In genomic region chr17:75721463-75722011, GRCh38 we compare ENCODE assay signal across 1 cellular context.
TF ChIP-seq lines count a peak whose summit lies in the region.

No MANE protein-coding gene starts in this region.

TF ChIP-seq in GM12878, 131 proteins besides CTCF, POLR2A, EP300 and RAD21:
- no peak for TF ChIP-seq ATF2 (IDR thresholded peaks at IDR 0.05; ENCODE audit: low read length)
- TF ChIP-seq NFIC (IDR thresholded peaks at IDR 0.05; ENCODE audit: low read depth, low read length) = no peak
- TF ChIP-seq CBX3 (IDR thresholded peaks at IDR 0.05; ENCODE audit: borderline replicate concordance, low read depth) = no peak
- TF ChIP-seq CUX1 (IDR thresholded peaks at IDR 0.05; ENCODE audit: insufficient replicate concordance, low read depth, low read length) = no peak
- no peak for TF ChIP-seq TARDBP (IDR thresholded peaks at IDR 0.05; ENCODE audit: borderline replicate concordance)
- TF ChIP-seq NKRF (conservative IDR thresholded peaks at IDR 0.05) = no peak
- no peak for TF ChIP-seq BRCA1 (IDR thresholded peaks at IDR 0.05; ENCODE audit: low read depth, low read length)
- TF ChIP-seq EGR1 (IDR thresholded peaks at IDR 0.05; ENCODE audit: borderline replicate concordance in 1 of 2, low read depth in 2 of 2, low read length in 2 of 2) = no peak
- no peak for TF ChIP-seq MAX (IDR thresholded peaks at IDR 0.05; ENCODE audit: low read depth, low read length)
- TF ChIP-seq, protein P1, sequence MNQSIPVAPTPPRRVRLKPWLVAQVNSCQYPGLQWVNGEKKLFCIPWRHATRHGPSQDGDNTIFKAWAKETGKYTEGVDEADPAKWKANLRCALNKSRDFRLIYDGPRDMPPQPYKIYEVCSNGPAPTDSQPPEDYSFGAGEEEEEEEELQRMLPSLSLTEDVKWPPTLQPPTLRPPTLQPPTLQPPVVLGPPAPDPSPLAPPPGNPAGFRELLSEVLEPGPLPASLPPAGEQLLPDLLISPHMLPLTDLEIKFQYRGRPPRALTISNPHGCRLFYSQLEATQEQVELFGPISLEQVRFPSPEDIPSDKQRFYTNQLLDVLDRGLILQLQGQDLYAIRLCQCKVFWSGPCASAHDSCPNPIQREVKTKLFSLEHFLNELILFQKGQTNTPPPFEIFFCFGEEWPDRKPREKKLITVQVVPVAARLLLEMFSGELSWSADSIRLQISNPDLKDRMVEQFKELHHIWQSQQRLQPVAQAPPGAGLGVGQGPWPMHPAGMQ (IDR thresholded peaks at IDR 0.05; ENCODE audit: borderline replicate concordance) = no peak
- no peak for TF ChIP-seq NR2C2 (IDR thresholded peaks at IDR 0.05; ENCODE audit: borderline replicate concordance, control insufficient read depth, insufficient read length, low read depth)
- TF ChIP-seq SP1 (IDR thresholded peaks at IDR 0.05; ENCODE audit: low read depth, low read length) = no peak
- no peak for TF ChIP-seq TCF7 (IDR thresholded peaks at IDR 0.05; ENCODE audit: borderline replicate concordance)
